In genomic region chr13:98681017-98681416, GRCh38 we compare ENCODE assay signal across 28 cellular contexts.
"Had no signal": no experiment of that assay in that cellular context is flagged by ENCODE, and none has a peak within 500 bp of the region (broad histone marks: within the 10 kb centered on the region; RNA-seq: fewer than 3 reads in every experiment).

No MANE protein-coding gene starts in this region.

- FAIRE-seq: astrocyte, RCC 7860 had no signal

- ATAC-seq: activated T-helper 17 cell treated with anti-CD3 and anti-CD28 coated beads, Interleukin-2, amount 50 U/mL, for 72 hours had no signal

- DNase-seq: activated CD4-positive, alpha-beta T cell treated with anti-CD3 and anti-CD28 coated beads, Interleukin-2, amount 10 ng/mL, durations not matched to agents 24 days and 14 days; activated CD4-positive, alpha-beta T cell treated with anti-CD3 and anti-CD28 coated beads, Interleukin-2, amount 50 U/mL, for 48 hours; activated CD8-positive, alpha-beta memory T cell treated with anti-CD3 and anti-CD28 coated beads, Interleukin-2, amount 50 U/mL, for 4 hours; activated effector memory CD4-positive, alpha-beta T cell treated with anti-CD3 and anti-CD28 coated beads, Interleukin-2, amount 50 U/mL, for 16 hours; activated naive CD4-positive, alpha-beta T cell; activated naive CD4-positive, alpha-beta T cell treated with anti-CD3 and anti-CD28 coated beads, Interleukin-2, amount 50 U/mL, for 16 hours; activated naive CD8-positive, alpha-beta T cell treated with anti-CD3 and anti-CD28 coated beads for 36 hours; activated T-cell treated with anti-CD3 and anti-CD28 coated beads, Interleukin-2, amount 50 U/mL, for 48 hours; central memory CD4-positive, alpha-beta T cell; Kasumi-1; KG1; MG63; NCI-H1048; NCI-H1417; NCI-H146; NCI-H187; NCI-H2029 treated with DMSO at 0.1 percent for 48 hours; NCI-H2107; NCI-H2171; NCI-H446 treated with DMSO at 0.1 percent for 48 hours; NCI-H524; PC-9; Right ventricle myocardium superior; SW 1271; T1000 had no signal
